28 cellular contexts compared by ENCODE assay signal in genomic region chrY:13168252-13168651, GRCh38.
DNase-seq lines count a peak whose midpoint lies in the region; ATAC-seq, FAIRE-seq and TF ChIP-seq lines count a peak whose summit lies in the region.
"Had no signal": no experiment of that assay in that cellular context is flagged by ENCODE, and none has a peak within 500 bp of the region (broad histone marks: within the 10 kb centered on the region; RNA-seq: fewer than 3 reads in every experiment).

No MANE protein-coding gene starts in this region.

- peak; percentile 8 for FAIRE-seq in GM19239 (lab: Jason Lieb, UNC)
- FAIRE-seq: D721Med, GM12878, islet of Langerhans had no signal

- intact Hi-C loops in activated CD4-positive, alpha-beta T cell treated with anti-CD3 and anti-CD28 coated beads for 36 hours (cut with DNase I, micrococcal nuclease): no loop called here

- ATAC-seq in activated CD4-positive, alpha-beta T cell treated with anti-CD3 and anti-CD28 coated beads for 36 hours: peak; percentile 86
- ATAC-seq: GM12878, left lung, sciatic nerve had no signal

- DNase-seq in activated CD4-positive, alpha-beta T cell treated with anti-CD3 and anti-CD28 coated beads for 36 hours: peak; percentile 11
- DNase-seq in activated CD4-positive, alpha-beta T cell treated with anti-CD3 and anti-CD28 coated beads, Interleukin-2, amount 50 U/mL, for 48 hours: no peak
- DNase-seq in GM19239 (ENCODE audit: insufficient read length, low spot score) (no peak), NCI-H226 (peak; percentile 3), epithelial cell of esophagus (ENCODE audit: low read depth) (peak; percentile 90), GM13976 (ENCODE audit: low spot score) (no peak), SW480 (ENCODE audit: low spot score) (no peak), ureter (ENCODE audit: low spot score) (no peak)
- DNase-seq: activated CD4-positive, alpha-beta T cell treated with anti-CD3 and anti-CD28 coated beads, Interleukin-2, amount 10 ng/mL, durations not matched to agents 7 days and 5 days; activated CD8-positive, alpha-beta memory T cell treated with anti-CD3 and anti-CD28 coated beads, Interleukin-2, amount 50 U/mL, for 48 hours; CD4-positive, CD25-positive, alpha-beta regulatory T cell; central memory CD4-positive, alpha-beta T cell; HCEC 1CT; left lung; mesendoderm; NCI-H1048; NCI-H1694; NCI-H2171; NCI-H510A treated with DMSO at 0.1 percent for 48 hours; PC-9; posterior cingulate gyrus; SHP77; stomach; tibial artery had no signal

- in situ Hi-C loops in GM13976 (cut with MboI; ENCODE audit: low sequenced_read_pairs, unreplicated experiment): no loop called here

- CTCF ChIA-PET in activated CD4-positive, alpha-beta T cell treated with anti-CD3 and anti-CD28 coated beads for 36 hours (lab: Charles Lee): no interaction called here

- no peak for TF ChIP-seq CTCF in epithelial cell of esophagus (IDR thresholded peaks at IDR 0.05; ENCODE audit: insufficient read depth, low read depth, low read length, missing control alignments)
- TF ChIP-seq CTCF in GM13976 (IDR thresholded peaks at IDR 0.05; ENCODE audit: borderline replicate concordance, control extremely low read depth, extremely low read depth, insufficient read depth, missing control alignments): no peak

- H3K36me3 Mint-ChIP-seq in activated CD4-positive, alpha-beta T cell treated with anti-CD3 and anti-CD28 coated beads for 36 hours (ENCODE audit: low read depth): no peaks in the 10 kb centered on the region
- H3K36me3 Mint-ChIP-seq: CD4-positive, CD25-positive, alpha-beta regulatory T cell had no signal

- H3K27me3 Mint-ChIP-seq in activated CD4-positive, alpha-beta T cell treated with anti-CD3 and anti-CD28 coated beads for 36 hours: no peaks in the 10 kb centered on the region
- H3K27me3 Mint-ChIP-seq: activated CD4-positive, alpha-beta T cell treated with anti-CD3 and anti-CD28 coated beads, Interleukin-2, amount 10 ng/mL, durations not matched to agents 7 days and 5 days had no signal

- H3K4me3 ChIP-seq in epithelial cell of esophagus (ENCODE audit: low read length): no peak overlapping the region
- H3K4me3 ChIP-seq: GM12878, left lung, PC-9, stomach, tibial artery had no signal

- H3K4me1 Mint-ChIP-seq in activated CD4-positive, alpha-beta T cell treated with anti-CD3 and anti-CD28 coated beads for 36 hours: peaks cover 9% of the 10 kb centered on the region
- H3K4me1 Mint-ChIP-seq: CD4-positive, CD25-positive, alpha-beta regulatory T cell had no signal

- no peak overlapping the region for H3K27ac Mint-ChIP-seq in activated CD4-positive, alpha-beta T cell treated with anti-CD3 and anti-CD28 coated beads for 36 hours
- H3K27ac Mint-ChIP-seq: activated CD4-positive, alpha-beta T cell treated with anti-CD3 and anti-CD28 coated beads, Interleukin-2, amount 10 ng/mL, durations not matched to agents 7 days and 5 days; CD4-positive, CD25-positive, alpha-beta regulatory T cell had no signal

- POLR2A ChIA-PET in activated CD4-positive, alpha-beta T cell treated with anti-CD3 and anti-CD28 coated beads for 36 hours (lab: Charles Lee): no interaction called here

- no peak overlapping the region for H3K4me3 Mint-ChIP-seq in activated CD4-positive, alpha-beta T cell treated with anti-CD3 and anti-CD28 coated beads for 36 hours
- H3K4me3 Mint-ChIP-seq: activated CD4-positive, alpha-beta T cell treated with anti-CD3 and anti-CD28 coated beads, Interleukin-2, amount 10 ng/mL, durations not matched to agents 7 days and 5 days; CD4-positive, CD25-positive, alpha-beta regulatory T cell had no signal

- H3K9me3 Mint-ChIP-seq in activated CD4-positive, alpha-beta T cell treated with anti-CD3 and anti-CD28 coated beads for 36 hours (ENCODE audit: low read depth): peaks cover under 1% of the 10 kb centered on the region
- H3K9me3 Mint-ChIP-seq: CD4-positive, CD25-positive, alpha-beta regulatory T cell had no signal

Comparison
In these comparisons a context has a peak if more than half of its experiments do, and no peak if none do; other contexts are left out.
1. DNase-seq: peak in activated CD4-positive, alpha-beta T cell treated with anti-CD3 and anti-CD28 coated beads for 36 hours (single experiment), NCI-H226 (single experiment) and epithelial cell of esophagus (single experiment); none in activated CD4-positive, alpha-beta T cell treated with anti-CD3 and anti-CD28 coated beads, Interleukin-2, amount 50 U/mL, for 48 hours (0 of 2), GM19239 (single experiment), GM13976 (single experiment), SW480 (single experiment) and ureter (single experiment).